ENCODE assay signal across 9 cellular contexts in genomic region chr5:64749385-64749784, GRCh38. TPM values are rescaled to one million over a fixed set of nuclear protein-coding genes. Genes with fewer than 3 reads are reported as not detected.
"Had no signal": no experiment of that assay in that cellular context is flagged by ENCODE, and none has a peak within 500 bp of the region (broad histone marks: within the 10 kb centered on the region; RNA-seq: fewer than 3 reads in every experiment).

No MANE protein-coding gene starts in this region.

- DNase-seq: GM23248, GOT3, H7 had no signal

- H2AFZ ChIP-seq: GM23248 had no signal

- H3K27me3 Mint-ChIP-seq: IgD-negative memory B cell had no signal

- H3K9me3 ChIP-seq: HAP-1 had no signal

- H3K27ac ChIP-seq: GM23248, HL-60 had no signal

- H3K4me3 ChIP-seq: GM23248, HAP-1 had no signal

- H3K4me3 Mint-ChIP-seq: IgD-negative memory B cell had no signal

- H3K36me3 ChIP-seq: HAP-1 had no signal

- H3K9me3 Mint-ChIP-seq: IgD-negative memory B cell had no signal

- ATAC-seq: HCT116, HepG2 had no signal

RNA-seq across cellular contexts. Expression of gene SHISAL2B, which starts 59.1 kb away (rescaled TPM):
- total RNA-seq: GM23248, H4, HepG2 had no signal
